Comparison of ENCODE assay signal across 18 cellular contexts in the genomic region with DNA sequence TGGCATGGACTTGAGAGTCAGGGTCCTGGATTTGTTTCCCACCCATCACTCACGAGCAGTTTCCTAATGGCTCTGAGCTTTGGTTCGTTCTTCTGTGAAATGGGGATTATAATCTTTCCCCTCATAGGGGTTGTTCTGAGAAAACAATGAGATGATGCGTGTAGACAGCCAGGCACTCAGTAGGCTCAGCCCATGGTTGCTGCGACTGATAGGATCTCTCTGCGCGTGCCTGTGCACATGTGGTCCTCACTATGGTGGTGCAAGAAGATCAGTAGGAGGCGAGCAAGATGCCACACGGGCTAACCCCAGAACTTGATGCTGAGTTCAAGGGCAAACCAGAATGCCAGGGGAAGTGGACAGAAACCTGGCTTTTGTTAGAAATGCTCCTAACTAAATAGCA.
A peak's percentile ranks its signal among the peaks of the same experiment; 100 is the strongest.
DNase-seq lines count a peak whose midpoint lies in the region; FAIRE-seq and TF ChIP-seq lines count a peak whose summit lies in the region.
"Had no signal": no experiment of that assay in that cellular context is flagged by ENCODE, and none has a peak within 500 bp of the region (broad histone marks: within the 10 kb centered on the region; RNA-seq: fewer than 3 reads in every experiment).

No MANE protein-coding gene starts in this region.

- H3K9me3 ChIP-seq in mammary epithelial cell (replicated peaks; ENCODE audit: insufficient read depth, low read length) (no peaks in the 10 kb centered on the region), breast epithelium (no peaks in the 10 kb centered on the region), neural progenitor cell (ENCODE audit: low read depth) (no peaks in the 10 kb centered on the region), smooth muscle cell (replicated peaks; ENCODE audit: low read depth) (no peaks in the 10 kb centered on the region), small intestine (ENCODE audit: control insufficient read depth, low read depth) (no peaks in the 10 kb centered on the region)

- H3K79me2 ChIP-seq in mammary epithelial cell (ENCODE audit: insufficient read depth, low read length) (no peaks in the 10 kb centered on the region), mesendoderm (ENCODE audit: control insufficient read depth, insufficient read depth, low read length) (no peaks in the 10 kb centered on the region), neural progenitor cell (ENCODE audit: low read depth) (no peaks in the 10 kb centered on the region), smooth muscle cell (ENCODE audit: low read depth) (no peaks in the 10 kb centered on the region)

- TF ChIP-seq CTCF in mammary epithelial cell (conservative IDR thresholded peaks at IDR 0.05 in 1 of 2, IDR thresholded peaks at IDR 0.05 in 1 of 2; ENCODE audit: extremely low read depth in 1 of 2, insufficient read depth in 1 of 2, low read depth in 1 of 2, low read length in 2 of 2), result no peak
- TF ChIP-seq CTCF in breast epithelium (IDR thresholded peaks at IDR 0.05), result no peak
- TF ChIP-seq CTCF in neural progenitor cell (IDR thresholded peaks at IDR 0.05), result no peak
- no peak for TF ChIP-seq CTCF in smooth muscle cell (IDR thresholded peaks at IDR 0.05; ENCODE audit: borderline replicate concordance, insufficient read depth, poor library complexity, severe bottlenecking)
- TF ChIP-seq CTCF in glutamatergic neuron (IDR thresholded peaks at IDR 0.05; ENCODE audit: partially characterized antibody, unreplicated experiment), result no peak

- H3K4me3 Mint-ChIP-seq in neural progenitor cell, result no peak overlapping the region
- no peak overlapping the region for H3K4me3 Mint-ChIP-seq in glutamatergic neuron (ENCODE audit: unreplicated experiment)
- H3K4me3 Mint-ChIP-seq: B cell; CD8-positive, alpha-beta T cell had no signal

- H4K20me1 ChIP-seq in mammary epithelial cell (ENCODE audit: insufficient read depth, low read length) (no peaks in the 10 kb centered on the region), neural progenitor cell (ENCODE audit: low read depth) (no peaks in the 10 kb centered on the region), smooth muscle cell (ENCODE audit: low read depth) (no peaks in the 10 kb centered on the region)
- H4K20me1 ChIP-seq: BLaER1 treated with 17β-estradiol and CSF1 and Interleukin-3, amounts not matched to agents 10 nM and 100 nM had no signal

- H3K56ac ChIP-seq in mesendoderm (ENCODE audit: low read length), result peak overlapping the region; percentile 80

- H4K5ac ChIP-seq in mesendoderm (ENCODE audit: low read length), result no peak overlapping the region

- peak overlapping the region; percentile 19 for H2BK120ac ChIP-seq in mesendoderm (ENCODE audit: low read depth, low read length)

- H3K27ac ChIP-seq in mammary epithelial cell (ENCODE audit: insufficient read depth, low read depth, low read length), result no peak overlapping the region
- H3K27ac ChIP-seq in breast epithelium, result no peak overlapping the region
- peak overlapping the region; percentile 27 for H3K27ac ChIP-seq in mesendoderm (ENCODE audit: low read depth, low read length)
- H3K27ac ChIP-seq in neural progenitor cell, result no peak overlapping the region
- no peak overlapping the region for H3K27ac ChIP-seq in smooth muscle cell (ENCODE audit: low read depth)
- no peak overlapping the region for H3K27ac ChIP-seq in small intestine (ENCODE audit: low read depth in 1 of 2, low read length in 1 of 2)
- H3K27ac ChIP-seq: BLaER1 treated with 17β-estradiol and CSF1 and Interleukin-3, amounts not matched to agents 10 nM and 100 nM; GM23248 had no signal

- no peak overlapping the region for H3K18ac ChIP-seq in mesendoderm (ENCODE audit: low read length)

- 79% methylated on average over 7 of the region's 8 CpGs for WGBS in mammary epithelial cell (ENCODE audit: low coverage, missing lambda C conversion rate)
- no CpG with 5 or more reads among the region's 8 CpGs for WGBS in mesendoderm (ENCODE audit: extremely low coverage, insufficient coverage, low lambda C conversion rate)
- 76% methylated on average over 8 of the region's 8 CpGs for WGBS in smooth muscle cell (ENCODE audit: low lambda C conversion rate)
- 81 to 91% (median 83%) methylated on average over 8 of the region's 8 CpGs for WGBS in small intestine, 3 donors

- BruUV-seq in mammary epithelial cell (replicated peaks; lab: Mats Ljungman, UMichigan), result no TSS peak

- no peak overlapping the region for H2BK15ac ChIP-seq in mesendoderm (replicated peaks; ENCODE audit: low read depth)

- no peak overlapping the region for H3K23ac ChIP-seq in mesendoderm (ENCODE audit: low read length)

- intact Hi-C loops in mammary epithelial cell (cut with micrococcal nuclease) (no loop called here), breast epithelium (cut with DNase I; ENCODE audit: low total_unique reads) (no loop called here)

- H4K8ac ChIP-seq in mesendoderm (ENCODE audit: low read depth, low read length), result no peak overlapping the region

- H3F3A ChIP-seq in neural progenitor cell (ENCODE audit: low read depth) (no peaks in the 10 kb centered on the region), smooth muscle cell (ENCODE audit: low read depth) (no peaks in the 10 kb centered on the region)

- H3K36me3 ChIP-seq in mammary epithelial cell (ENCODE audit: insufficient read depth, low read length), result no peaks in the 10 kb centered on the region
- no peaks in the 10 kb centered on the region for H3K36me3 ChIP-seq in breast epithelium
- H3K36me3 ChIP-seq in mesendoderm (ENCODE audit: control insufficient read depth, insufficient read depth, low read length), result no peaks in the 10 kb centered on the region
- no peaks in the 10 kb centered on the region for H3K36me3 ChIP-seq in neural progenitor cell
- no peaks in the 10 kb centered on the region for H3K36me3 ChIP-seq in smooth muscle cell (ENCODE audit: low read depth)
- no peaks in the 10 kb centered on the region for H3K36me3 ChIP-seq in small intestine (ENCODE audit: control insufficient read depth in 2 of 2, insufficient read depth in 2 of 2, low read length in 2 of 2)
- H3K36me3 ChIP-seq: BLaER1 treated with 17β-estradiol and CSF1 and Interleukin-3, amounts not matched to agents 10 nM and 100 nM had no signal

- H3K4ac ChIP-seq in mesendoderm (ENCODE audit: low read depth, low read length), result peak overlapping the region; percentile 26

- H3K27me3 Mint-ChIP-seq in neural progenitor cell (ENCODE audit: insufficient read depth, low read depth), result peaks cover 14% of the 10 kb centered on the region
- H3K27me3 Mint-ChIP-seq in glutamatergic neuron (ENCODE audit: unreplicated experiment), result peaks cover 1% of the 10 kb centered on the region

- H3K4me3 ChIP-seq in mammary epithelial cell (replicated peaks in 1 of 3; ENCODE audit: insufficient read depth in 1 of 3, low read depth in 2 of 3, low read length in 3 of 3) (no peak overlapping the region), breast epithelium (no peak overlapping the region), mesendoderm (ENCODE audit: low read length) (no peak overlapping the region), neural progenitor cell (no peak overlapping the region), smooth muscle cell (no peak overlapping the region), small intestine (ENCODE audit: low read depth in 1 of 2, low read length in 2 of 2) (no peak overlapping the region)
- H3K4me3 ChIP-seq: BLaER1 treated with 17β-estradiol and CSF1 and Interleukin-3, amounts not matched to agents 10 nM and 100 nM; GM12878; GM23248 had no signal

- H2AFZ ChIP-seq in mammary epithelial cell (ENCODE audit: low read depth, low read length) (peak overlapping the region; percentile 22), neural progenitor cell (replicated peaks) (no peak overlapping the region), smooth muscle cell (ENCODE audit: low read depth) (no peak overlapping the region)
- H2AFZ ChIP-seq: GM23248 had no signal

- no peak overlapping the region for H2AK5ac ChIP-seq in mesendoderm (ENCODE audit: low read length)

- in situ Hi-C loops in mammary epithelial cell (cut with MboI; ENCODE audit: low sequenced_read_pairs in 2 of 2), result no loop called here

- dilution Hi-C loops in mammary epithelial cell (cut with HindIII; ENCODE audit: low sequenced_read_pairs), result no loop called here

- H3K27ac Mint-ChIP-seq in neural progenitor cell (peak overlapping the region; percentile 54), glutamatergic neuron (ENCODE audit: unreplicated experiment) (no peak overlapping the region)
- H3K27ac Mint-ChIP-seq: B cell; CD8-positive, alpha-beta T cell had no signal

- H3K4me1 ChIP-seq in mammary epithelial cell (ENCODE audit: insufficient read depth, low read length) (no peaks in the 10 kb centered on the region), breast epithelium (no peaks in the 10 kb centered on the region), mesendoderm (ENCODE audit: control insufficient read depth, low read depth, low read length) (peaks cover 3% of the 10 kb centered on the region), neural progenitor cell (no peaks in the 10 kb centered on the region), smooth muscle cell (ENCODE audit: low read depth) (no peaks in the 10 kb centered on the region), small intestine (ENCODE audit: control insufficient read depth in 2 of 2, insufficient read depth in 1 of 2, low read depth in 1 of 2, low read length in 1 of 2) (no peaks in the 10 kb centered on the region)
- H3K4me1 ChIP-seq: BLaER1 treated with 17β-estradiol and CSF1 and Interleukin-3, amounts not matched to agents 10 nM and 100 nM had no signal

- H3K27me3 ChIP-seq in mammary epithelial cell (ENCODE audit: insufficient read depth, low read length) (peaks cover 2% of the 10 kb centered on the region), breast epithelium (no peaks in the 10 kb centered on the region), mesendoderm (ENCODE audit: insufficient read depth, low read length, poor library complexity) (no peaks in the 10 kb centered on the region), neural progenitor cell (no peaks in the 10 kb centered on the region), smooth muscle cell (ENCODE audit: low read depth) (no peaks in the 10 kb centered on the region), small intestine (ENCODE audit: control insufficient read depth in 2 of 2, insufficient read depth in 2 of 2, low read length in 2 of 2) (peaks cover 0 to 4% of the 10 kb centered on the region in 2 donors)
- H3K27me3 ChIP-seq: BLaER1 treated with 17β-estradiol and CSF1 and Interleukin-3, amounts not matched to agents 10 nM and 100 nM had no signal

- H3K79me1 ChIP-seq in mesendoderm (ENCODE audit: low read length), result no peaks in the 10 kb centered on the region

- H3K4me2 ChIP-seq in mammary epithelial cell (ENCODE audit: insufficient read depth, low read depth, low read length), result no peak overlapping the region
- no peak overlapping the region for H3K4me2 ChIP-seq in mesendoderm (ENCODE audit: low read length)
- no peak overlapping the region for H3K4me2 ChIP-seq in neural progenitor cell
- peak overlapping the region; percentile 24 for H3K4me2 ChIP-seq in smooth muscle cell
- H3K4me2 ChIP-seq: BLaER1 treated with 17β-estradiol and CSF1 and Interleukin-3, amounts not matched to agents 10 nM and 100 nM had no signal

- CTCF ChIA-PET in mammary epithelial cell (lab: Charles Lee; ENCODE audit: low non-redundant PET), result no interaction called here

- H3K4me1 Mint-ChIP-seq in neural progenitor cell (peaks cover 6% of the 10 kb centered on the region), glutamatergic neuron (ENCODE audit: low read depth, unreplicated experiment) (no peaks in the 10 kb centered on the region)
- H3K4me1 Mint-ChIP-seq: B cell had no signal

- no peak for TF ChIP-seq POLR2A in breast epithelium (IDR thresholded peaks at IDR 0.05)

- H2BK5ac ChIP-seq in mesendoderm (ENCODE audit: low read length), result peak overlapping the region; percentile 91

- H3K36me3 Mint-ChIP-seq in neural progenitor cell (no peaks in the 10 kb centered on the region), glutamatergic neuron (ENCODE audit: unreplicated experiment) (no peaks in the 10 kb centered on the region)
- H3K36me3 Mint-ChIP-seq: CD8-positive, alpha-beta T cell had no signal

- no peak for DNase-seq in mammary epithelial cell
- DNase-seq in breast epithelium (ENCODE audit: low spot score in 2 of 2), result no peak
- DNase-seq in mesendoderm, result no peak
- DNase-seq in neural progenitor cell (ENCODE audit: low spot score), result no peak
- no peak for DNase-seq in smooth muscle cell (lab: John Stamatoyannopoulos, UW; ENCODE audit: unreplicated experiment)
- no peak for DNase-seq in small intestine
- DNase-seq in glutamatergic neuron, result no peak
- DNase-seq in nucleus accumbens (lab: John Stamatoyannopoulos, UW), result no peak
- DNase-seq: 8988T; Calu3; CD8-positive, alpha-beta T cell; DMS79 treated with DMSO at 0.1 percent for 48 hours; GM23248; HCEC 1CT had no signal

- H3K9ac ChIP-seq in mammary epithelial cell (ENCODE audit: insufficient read depth, low read length) (no peak overlapping the region), mesendoderm (ENCODE audit: low read length) (no peak overlapping the region), neural progenitor cell (no peak overlapping the region), smooth muscle cell (ENCODE audit: low read depth) (no peak overlapping the region)
- H3K9ac ChIP-seq: BLaER1 treated with 17β-estradiol and CSF1 and Interleukin-3, amounts not matched to agents 10 nM and 100 nM; GM23248 had no signal

- FAIRE-seq in small intestine (lab: Jason Lieb, UNC), result no peak
- FAIRE-seq: GM12878, H54 had no signal

- H3K9me3 Mint-ChIP-seq in neural progenitor cell, result no peaks in the 10 kb centered on the region
- H3K9me3 Mint-ChIP-seq in glutamatergic neuron (ENCODE audit: unreplicated experiment), result no peaks in the 10 kb centered on the region
- H3K9me3 Mint-ChIP-seq: CD8-positive, alpha-beta T cell had no signal
